19 cellular contexts compared by ENCODE assay signal in the genomic region with DNA sequence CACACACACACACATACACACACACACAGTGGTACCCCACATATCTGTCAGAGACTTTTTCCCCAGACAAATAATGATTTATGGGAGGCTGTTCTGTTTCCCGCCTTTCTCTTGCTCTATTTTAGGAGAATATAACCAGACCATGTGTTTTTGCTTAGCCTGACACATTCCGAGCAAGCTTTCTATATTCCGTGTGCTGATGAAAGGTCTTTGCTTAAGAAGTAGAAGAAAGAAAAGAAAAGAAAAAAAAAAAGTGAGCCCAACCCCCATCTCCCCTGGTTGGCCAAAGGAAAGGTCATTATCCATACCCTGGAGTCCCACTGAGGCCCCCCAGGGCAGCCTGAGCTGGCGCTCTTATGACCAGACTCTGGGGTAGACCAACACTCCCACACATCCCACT.
"Had no signal": no experiment of that assay in that cellular context is flagged by ENCODE, and none has a peak within 500 bp of the region (broad histone marks: within the 10 kb centered on the region; RNA-seq: fewer than 3 reads in every experiment).

No MANE protein-coding gene starts in this region.

- H3K27me3 ChIP-seq: esophagus squamous epithelium, left lung, right lobe of liver, upper lobe of right lung had no signal

- H3K9me3 ChIP-seq: esophagus squamous epithelium, left lung, psoas muscle, right lobe of liver, thoracic aorta, upper lobe of right lung had no signal

- H3K4me3 ChIP-seq: esophagus squamous epithelium, left lung, psoas muscle, right lobe of liver, thoracic aorta, upper lobe of right lung had no signal

- H3K4me1 ChIP-seq: esophagus squamous epithelium, left lung, psoas muscle, right lobe of liver, upper lobe of right lung had no signal

- ATAC-seq: activated naive CD4-positive, alpha-beta T cell treated with anti-CD3 and anti-CD28 coated beads, Interleukin-2, amount 50 U/mL, for 72 hours; activated T-cell treated with anti-CD3 and anti-CD28 coated beads, Interleukin-2, amount 50 U/mL, for 72 hours; left lung; psoas muscle; right lobe of liver; stimulated activated naive B cell treated with anti-CD40 and anti-IgM and Interleukin-4, amounts not matched to agents 10 μg/mL and 1 μg/mL and 100 μg/mL, for 72 hours; upper lobe of right lung had no signal

- DNase-seq: activated CD4-positive, alpha-beta T cell treated with anti-CD3 and anti-CD28 coated beads, Interleukin-2, amount 50 U/mL, for 4 hours; activated effector memory CD4-positive, alpha-beta T cell treated with anti-CD3 and anti-CD28 coated beads, Interleukin-2, amount 50 U/mL, for 16 hours; activated T-cell treated with anti-CD3 and anti-CD28 coated beads, Interleukin-2, amount 50 U/mL, for 72 hours; effector CD8-positive, alpha-beta T cell; esophagus squamous epithelium; foreskin melanocyte; glutamatergic neuron; kidney; left lung; occipital lobe; psoas muscle; right lobe of liver; small intestine; stimulated activated CD4-positive, alpha-beta T cell treated with anti-CD3 and anti-CD28 coated beads, Interleukin-4, amount 100 ng/mL, for 4 hours; stimulated activated naive B cell treated with anti-CD40 and anti-IgM and Interleukin-4, amounts not matched to agents 10 μg/mL and 1 μg/mL and 100 μg/mL, for 72 hours; T-helper 2 cell; upper lobe of right lung had no signal

- H3K27ac ChIP-seq: esophagus squamous epithelium, left lung, psoas muscle, right lobe of liver, thoracic aorta, upper lobe of right lung had no signal
